ENCODE assay signal across 8 cellular contexts in the genomic region with DNA sequence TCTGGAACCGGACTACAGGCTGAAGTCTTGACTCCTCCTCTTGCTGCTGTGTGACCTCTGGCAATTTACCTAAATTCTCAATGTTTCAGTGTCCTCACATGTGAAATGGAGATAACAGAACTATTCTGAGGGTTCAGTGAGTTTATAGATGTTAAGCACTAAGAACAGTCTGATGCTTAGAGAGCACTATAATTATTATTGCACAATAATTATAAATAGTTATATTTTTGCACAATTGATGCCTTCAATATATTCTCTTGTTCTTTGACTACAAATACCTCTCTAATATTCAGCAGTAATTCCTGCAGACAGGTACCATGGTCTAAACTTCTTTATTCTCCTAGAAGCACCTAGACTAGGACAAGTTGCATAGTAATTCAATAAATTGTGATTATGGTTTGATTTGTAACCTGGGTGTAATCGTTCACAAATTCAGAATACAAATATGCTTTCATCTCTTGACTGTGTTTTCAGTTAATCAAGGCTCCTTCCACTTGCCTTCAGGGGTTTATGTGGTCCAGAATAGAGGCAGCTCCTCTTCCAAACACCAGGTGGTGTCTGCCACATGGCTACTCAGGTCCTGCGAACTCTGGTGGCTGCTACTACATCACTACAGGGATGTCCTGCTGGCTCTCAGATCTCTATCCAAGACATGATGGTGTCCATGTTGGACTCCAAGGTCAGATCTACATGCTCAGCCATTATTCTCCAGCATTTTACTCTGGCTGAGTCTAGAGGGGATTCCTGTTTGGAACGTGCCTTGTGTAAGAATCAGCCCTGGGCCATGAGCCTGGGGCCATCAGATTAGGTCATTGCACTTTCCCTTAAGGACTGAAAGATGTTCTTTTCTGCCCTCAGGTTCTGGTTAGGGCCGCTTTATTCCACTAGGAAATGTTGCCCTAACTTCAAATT.
DNase-seq lines count a peak whose midpoint lies in the region; ATAC-seq and FAIRE-seq lines count a peak whose summit lies in the region.

No MANE protein-coding gene starts in this region.

- no peak for FAIRE-seq in RCC 7860 (lab: Jason Lieb, UNC)

- ATAC-seq in GM18511 (IDR thresholded peaks at IDR 0.05; ENCODE audit: unreplicated experiment) (peak; percentile 50), HG02678 (IDR thresholded peaks at IDR 0.05; ENCODE audit: unreplicated experiment) (peak; percentile 40), left lobe of liver (peak; percentile 79), HG02970 (IDR thresholded peaks at IDR 0.05; ENCODE audit: low FRiP score, unreplicated experiment) (no peak)

- peak; percentile 7 for DNase-seq in RCC 7860 (ENCODE audit: low spot score)
- no peak for DNase-seq in left lobe of liver (ENCODE audit: low spot score)
- DNase-seq in anterior cingulate cortex (lab: John Stamatoyannopoulos, UW): no peak
- DNase-seq in DMS79 treated with DMSO at 0.1 percent for 48 hours (lab: John Stamatoyannopoulos, UW): no peak
- DNase-seq in effector CD8-positive, alpha-beta T cell (lab: John Stamatoyannopoulos, UW): no peak
